16 cellular contexts compared by ENCODE assay signal in genomic region chr7:153406486-153406872, GRCh38.
"Had no signal": no experiment of that assay in that cellular context is flagged by ENCODE, and none has a peak within 500 bp of the region (broad histone marks: within the 10 kb centered on the region; RNA-seq: fewer than 3 reads in every experiment).

No MANE protein-coding gene starts in this region.

- H3K27ac ChIP-seq: RWPE1 had no signal

- H3K27ac Mint-ChIP-seq: IgD-negative memory B cell had no signal

- H3K27me3 Mint-ChIP-seq: IgD-negative memory B cell had no signal

- ATAC-seq: SK-N-SH treated with all-trans-retinoic acid at 6 μM for 48 hours had no signal

- FAIRE-seq: RCC 7860 had no signal

- H3K4me1 Mint-ChIP-seq: IgD-negative memory B cell had no signal

- DNase-seq: KBM-7, MV-4-11, NCI-H1048, NCI-H146, NCI-H1694 treated with DMSO at 0.1 percent for 48 hours, NCI-H2081, NCI-H2227 treated with DMSO at 0.1 percent for 48 hours, NCI-H524, NCI-H526 treated with DMSO at 0.1 percent for 48 hours, NCI-H748 treated with DMSO at 0.1 percent for 48 hours, SHP77, T-helper 1 cell had no signal

- H3K4me3 Mint-ChIP-seq: IgD-negative memory B cell had no signal
